12 cellular contexts compared by ENCODE assay signal in the genomic region with DNA sequence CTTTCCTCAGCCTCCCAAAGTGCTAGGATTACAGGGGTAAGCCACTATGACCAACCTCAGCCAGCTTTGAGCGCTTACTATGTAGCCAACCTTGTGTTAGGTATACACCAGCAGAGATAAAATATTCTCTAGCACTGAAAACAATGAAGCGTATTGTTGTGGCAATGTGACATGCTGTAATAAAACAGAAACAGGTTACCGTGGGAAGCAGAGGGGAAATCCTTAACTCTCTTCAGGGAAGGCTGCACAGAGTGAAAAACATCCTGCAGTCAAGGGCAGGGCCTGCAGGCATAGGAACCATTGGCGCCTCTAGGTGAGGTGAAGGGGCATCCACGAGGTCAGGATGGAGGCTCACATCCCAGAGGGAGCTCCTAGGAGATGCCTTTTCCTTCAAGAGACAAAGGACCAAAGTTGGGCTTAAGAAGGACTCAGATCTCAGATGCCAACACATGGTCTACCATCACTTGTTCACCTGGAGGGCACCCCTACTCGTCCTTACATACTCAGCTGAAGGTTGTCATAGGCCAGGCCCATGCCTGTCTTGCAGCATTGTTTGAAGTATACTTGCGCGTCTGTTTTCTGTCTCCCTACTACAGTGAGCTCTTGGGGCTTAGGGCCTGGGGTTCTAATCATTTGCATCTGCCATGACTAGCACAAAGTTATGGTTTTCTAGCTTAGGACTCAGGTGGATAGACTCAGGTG. TPM values are rescaled to one million over a fixed set of nuclear protein-coding genes. Genes with fewer than 3 reads are reported as not detected.
DNase-seq lines count a peak whose midpoint lies in the region; ATAC-seq, FAIRE-seq and TF ChIP-seq lines count a peak whose summit lies in the region.
"Had no signal": no experiment of that assay in that cellular context is flagged by ENCODE, and none has a peak within 500 bp of the region (broad histone marks: within the 10 kb centered on the region; RNA-seq: fewer than 3 reads in every experiment).

No MANE protein-coding gene starts in this region.

- 73% methylated on average over 8 of the region's 8 CpGs for WGBS in A549 (ENCODE audit: missing lambda C conversion rate)
- 86 to 90% methylated on average over 8 of the region's 8 CpGs for WGBS in GM23248 (ENCODE audit: low coverage in 1 of 2, low lambda C conversion rate in 2 of 2, missing lambda C conversion rate in 2 of 2), 2 experiments

- peak overlapping the region; percentile 65 to 82 for H3K27ac ChIP-seq in A549
- peak overlapping the region; percentile 87 for H3K27ac ChIP-seq in GM23248
- peak overlapping the region; percentile 46 for H3K27ac ChIP-seq in muscle layer of duodenum (ENCODE audit: low read length)

- TF ChIP-seq RAD21 in A549 (conservative IDR thresholded peaks at IDR 0.05 in 1 of 2, IDR thresholded peaks at IDR 0.05 in 1 of 2) = no peak

- POLR2A ChIA-PET in A549 (lab: Yijun Ruan, JAX) = interaction anchor here (0.8 to 2.2 kb wide), 9 partner anchors 10 to 287 kb away, joined by 3 to 37 read pairs (median 5); a partner anchor contains a TSS

- H3K4me1 Mint-ChIP-seq in activated naive CD8-positive, alpha-beta T cell (ENCODE audit: low read depth) = peaks cover 56% of the 10 kb centered on the region

- no peak overlapping the region for H3K4me3 Mint-ChIP-seq in activated naive CD8-positive, alpha-beta T cell

- CTCF ChIA-PET in A549 (lab: Yijun Ruan, JAX) = interaction anchor here (0.6 to 8.6 kb wide), 38 partner anchors 8 to 339 kb away, joined by 3 to 212 read pairs (median 4); a partner anchor contains a TSS

- in situ Hi-C loops in GM23248 (cut with MboI) (no loop called here), GM13976 (cut with MboI; ENCODE audit: low sequenced_read_pairs, unreplicated experiment) (no loop called here)

- H3K9me2 ChIP-seq in GM23248 (ENCODE audit: insufficient read depth) = no peaks in the 10 kb centered on the region

- no peaks in the 10 kb centered on the region for H3K36me3 Mint-ChIP-seq in activated naive CD8-positive, alpha-beta T cell

- TF ChIP-seq EP300 in A549 (IDR thresholded peaks at IDR 0.05) = no peak

- DNase-seq in A549 (ENCODE audit: low read depth in 1 of 2, low spot score in 1 of 2) = no peak
- DNase-seq in GM23248 = no peak
- no peak for DNase-seq in middle frontal gyrus (ENCODE audit: extremely low spot score, low spot score)
- no peak for DNase-seq in GM13976 (ENCODE audit: low spot score)
- DNase-seq in cortex of kidney (lab: John Stamatoyannopoulos, UW) = no peak
- no peak for DNase-seq in foreskin fibroblast
- DNase-seq: NCI-H1436 treated with DMSO at 0.1 percent for 48 hours; occipital lobe; stimulated activated CD4-positive, alpha-beta T cell treated with anti-CD3 and anti-CD28 coated beads, Interleukin-4, amount 100 ng/mL, for 24 hours had no signal

- TF ChIP-seq POLR2A in A549 (IDR thresholded peaks at IDR 0.05; ENCODE audit: low read length) = no peak

- no peaks in the 10 kb centered on the region for H3K27me3 Mint-ChIP-seq in activated naive CD8-positive, alpha-beta T cell

- H3K4me3 ChIP-seq in A549 = no peak overlapping the region
- no peak overlapping the region for H3K4me3 ChIP-seq in GM23248
- no peak overlapping the region for H3K4me3 ChIP-seq in muscle layer of duodenum (ENCODE audit: low read depth in 1 of 2, low read length in 2 of 2)
- H3K4me3 ChIP-seq in foreskin fibroblast (ENCODE audit: low read depth in 1 of 2, low read length in 2 of 2) = no peak overlapping the region
- H3K4me3 ChIP-seq: tibial nerve had no signal

- no peak for TF ChIP-seq CTCF in A549 (IDR thresholded peaks at IDR 0.05)
- TF ChIP-seq CTCF in GM13976 (IDR thresholded peaks at IDR 0.05; ENCODE audit: borderline replicate concordance, control extremely low read depth, extremely low read depth, insufficient read depth, missing control alignments) = no peak
- no peak for TF ChIP-seq CTCF in foreskin fibroblast (IDR thresholded peaks at IDR 0.05; ENCODE audit: low read depth, low read length)

- H3K4me2 ChIP-seq in A549 (peak overlapping the region; percentile 49), GM23248 (ENCODE audit: unreplicated experiment) (no peak overlapping the region)

- H3K4me1 ChIP-seq in A549 = peaks cover 55% of the 10 kb centered on the region
- H3K4me1 ChIP-seq in GM23248 (ENCODE audit: insufficient read depth) = peaks cover 27% of the 10 kb centered on the region
- peaks cover 0 to 5% of the 10 kb centered on the region in 2 donors for H3K4me1 ChIP-seq in muscle layer of duodenum (ENCODE audit: control insufficient read depth in 1 of 2, insufficient read depth in 2 of 2, low read length in 2 of 2)

- peak overlapping the region; percentile 66 for H3K27ac Mint-ChIP-seq in activated naive CD8-positive, alpha-beta T cell

- no peak overlapping the region for H3K9ac ChIP-seq in GM23248

- FAIRE-seq in A549 (lab: Jason Lieb, UNC) = no peak

- no peaks in the 10 kb centered on the region for H3K9me3 Mint-ChIP-seq in activated naive CD8-positive, alpha-beta T cell (ENCODE audit: low read depth)

- H3F3A ChIP-seq in GM23248 (ENCODE audit: insufficient read depth) = peaks cover 37% of the 10 kb centered on the region

- H3K36me3 ChIP-seq in GM23248 (ENCODE audit: low read depth) (no peaks in the 10 kb centered on the region), muscle layer of duodenum (ENCODE audit: control insufficient read depth in 1 of 2, insufficient read depth in 2 of 2, low read length in 2 of 2) (no peaks in the 10 kb centered on the region)

- H3K9me3 ChIP-seq in A549 (0 out of 3 replicates have a peak, but pooled peaks cover 4% of the 10 kb centered on the region), GM23248 (ENCODE audit: low read depth) (no peaks in the 10 kb centered on the region), muscle layer of duodenum (ENCODE audit: control insufficient read depth in 1 of 2, low read length in 2 of 2) (no peaks in the 10 kb centered on the region)

- H2AFZ ChIP-seq in GM23248 = no peak overlapping the region

- no peaks in the 10 kb centered on the region for H4K20me1 ChIP-seq in GM23248 (ENCODE audit: insufficient read depth)

- no peaks in the 10 kb centered on the region for H3K79me2 ChIP-seq in GM23248 (ENCODE audit: insufficient read depth)

- no peaks in the 10 kb centered on the region for H3K27me3 ChIP-seq in GM23248 (replicated peaks; ENCODE audit: insufficient read depth)
- no peaks in the 10 kb centered on the region for H3K27me3 ChIP-seq in muscle layer of duodenum (ENCODE audit: low read depth, low read length)
- H3K27me3 ChIP-seq: tibial nerve had no signal

- peak; percentile 47; a peak in 5 of 6 replicates for ATAC-seq in A549

TF ChIP-seq in A549, 52 proteins besides CTCF, POLR2A, EP300 and RAD21:
- no peak for TF ChIP-seq JUN (IDR thresholded peaks at IDR 0.05)
- TF ChIP-seq ZC3H11A (IDR thresholded peaks at IDR 0.05) = 0 out of 2 replicates have a peak, but pooled peaks have one; percentile 9

RNA-seq across cellular contexts. Expression of a gene that starts 7.9 kb away (rescaled TPM):
- polyA plus RNA-seq in A549 (2011; rRNA removed) (140 and 157 TPM in 2 replicates), A549 (2017; fragmentation: RNase III; extraction: RNeasy Plus Mini Kit Qiagen cat#74134 plus additional on column Dnase treatment) (131 to 159 TPM (median 148 TPM) in 3 replicates), GM23248 (2016; fragmentation: Nextera tagmentation; extraction: Ambion mirVana) (121 and 136 TPM in 2 replicates)
- polyA plus RNA-seq in A549 (2012; cell fraction: cytosol; rRNA removed) = 213 and 248 TPM in 2 replicates
- polyA plus RNA-seq in A549 (2012; cell fraction: nucleus; rRNA removed) = 283 and 303 TPM in 2 replicates
- polyA minus RNA-seq in A549 (2011; rRNA and poly(A)+ RNA removed) = 45.2 and 61.1 TPM in 2 replicates
- total RNA-seq in GM23248 (2014; rRNA removed; shearing (Covaris generic)) = 86.6 and 109 TPM in 2 replicates

RNA-seq across cellular contexts. Expression of a gene that starts 28.0 kb away (rescaled TPM):
- polyA plus RNA-seq in A549 (2011; rRNA removed) = 23.9 and 25.8 TPM in 2 replicates
- 75.7 and 103 TPM in 2 replicates for polyA plus RNA-seq in A549 (2012; cell fraction: cytosol; rRNA removed)
- polyA plus RNA-seq in A549 (2012; cell fraction: nucleus; rRNA removed) = 204 and 212 TPM in 2 replicates
- polyA plus RNA-seq in A549 (2017; fragmentation: RNase III; extraction: RNeasy Plus Mini Kit Qiagen cat#74134 plus additional on column Dnase treatment) = 31.0 to 37.1 TPM (median 36.0 TPM) in 3 replicates
- polyA minus RNA-seq in A549 (2011; rRNA and poly(A)+ RNA removed) = 14.6 and 17.5 TPM in 2 replicates
- total RNA-seq in GM23248 (2014; rRNA removed; shearing (Covaris generic)) = 33.0 and 39.1 TPM in 2 replicates
- polyA plus RNA-seq in GM23248 (2016; fragmentation: Nextera tagmentation; extraction: Ambion mirVana) = 20.0 and 21.1 TPM in 2 replicates
- total RNA-seq: occipital lobe had no signal

RNA-seq across cellular contexts. Expression of a gene that starts 42.1 kb away (rescaled TPM):
- polyA plus RNA-seq in A549 (2011; rRNA removed) (13.7 and 13.9 TPM in 2 replicates), A549 (2017; fragmentation: RNase III; extraction: RNeasy Plus Mini Kit Qiagen cat#74134 plus additional on column Dnase treatment) (18.6 to 24.1 TPM (median 23.8 TPM) in 3 replicates), GM23248 (2016; fragmentation: Nextera tagmentation; extraction: Ambion mirVana) (25.2 and 26.4 TPM in 2 replicates)
- 16.4 and 20.2 TPM in 2 replicates for polyA plus RNA-seq in A549 (2012; cell fraction: cytosol; rRNA removed)
- 66.0 and 81.7 TPM in 2 replicates for polyA plus RNA-seq in A549 (2012; cell fraction: nucleus; rRNA removed)
- 11.2 TPM in 2 replicates for polyA minus RNA-seq in A549 (2011; rRNA and poly(A)+ RNA removed)
- total RNA-seq in GM23248 (2014; rRNA removed; shearing (Covaris generic)) = 20.1 and 41.6 TPM in 2 replicates

RNA-seq across cellular contexts. Expression of a gene that starts 46.4 kb away (rescaled TPM):
- polyA plus RNA-seq in A549 (2011; rRNA removed) (19.0 and 19.6 TPM in 2 replicates), A549 (2017; fragmentation: RNase III; extraction: RNeasy Plus Mini Kit Qiagen cat#74134 plus additional on column Dnase treatment) (41.6 to 43.7 TPM (median 43.0 TPM) in 3 replicates), GM23248 (2016; fragmentation: Nextera tagmentation; extraction: Ambion mirVana) (3.9 and 5.7 TPM in 2 replicates)
- polyA plus RNA-seq in A549 (2012; cell fraction: cytosol; rRNA removed) = 56.6 and 74.8 TPM in 2 replicates
- 286 and 297 TPM in 2 replicates for polyA plus RNA-seq in A549 (2012; cell fraction: nucleus; rRNA removed)
- 12.8 and 14.6 TPM in 2 replicates for polyA minus RNA-seq in A549 (2011; rRNA and poly(A)+ RNA removed)
- 0.51 and 4.6 TPM in 2 replicates for total RNA-seq in GM23248 (2014; rRNA removed; shearing (Covaris generic))

RNA-seq across cellular contexts. Expression of a gene that starts 56.3 kb away (rescaled TPM):
- 174 and 178 TPM in 2 replicates for polyA plus RNA-seq in A549 (2011; rRNA removed)
- 405 and 423 TPM in 2 replicates for polyA plus RNA-seq in A549 (2012; cell fraction: cytosol; rRNA removed)
- 324 and 334 TPM in 2 replicates for polyA plus RNA-seq in A549 (2012; cell fraction: nucleus; rRNA removed)
- polyA plus RNA-seq in A549 (2017; fragmentation: RNase III; extraction: RNeasy Plus Mini Kit Qiagen cat#74134 plus additional on column Dnase treatment) = 200 to 208 TPM (median 205 TPM) in 3 replicates
- 239 and 243 TPM in 2 replicates for polyA minus RNA-seq in A549 (2011; rRNA and poly(A)+ RNA removed)
- total RNA-seq in GM23248 (2014; rRNA removed; shearing (Covaris generic)) = 140 and 172 TPM in 2 replicates
- 207 and 222 TPM in 2 replicates for polyA plus RNA-seq in GM23248 (2016; fragmentation: Nextera tagmentation; extraction: Ambion mirVana)
